ENCODE assay signal across 8 cellular contexts in genomic region chr12:57771873-57772428, GRCh38. TPM values are rescaled to one million over a fixed set of nuclear protein-coding genes. Genes with fewer than 3 reads are reported as not detected.
DNase-seq lines count a peak whose midpoint lies in the region; TF ChIP-seq lines count a peak whose summit lies in the region.

Gene METTL1 (minus strand): TSS chr12:57772105. CDS start chr12:57772083, 22 bp downstream.

- H3K79me1 ChIP-seq in H9 (ENCODE audit: insufficient read depth, low read depth, low read length, poor library complexity, severe bottlenecking): no peaks in the 10 kb centered on the region
- H3K79me1 ChIP-seq in neuronal stem cell (ENCODE audit: low read depth, low read length): no peaks in the 10 kb centered on the region

- peak within 1 kb of the TSS; percentile 98 for H3K14ac ChIP-seq in H9 (ENCODE audit: insufficient read depth, low read length)
- peak within 1 kb of the TSS; percentile 47 for H3K14ac ChIP-seq in neuronal stem cell (ENCODE audit: low read length)

- H3K56ac ChIP-seq in H9 (ENCODE audit: insufficient read length, low read depth, low read length): no peak within 1 kb of the TSS

- H2AFZ ChIP-seq in H9 (ENCODE audit: low read length) (peak within 1 kb of the TSS; percentile 72), neuronal stem cell (ENCODE audit: low read length) (peak within 1 kb of the TSS; percentile 98)

- H3K9me3 ChIP-seq in ES-I3 (ENCODE audit: control insufficient read depth, insufficient read depth, low read length) (no peaks in the 10 kb centered on the region), H9 (ENCODE audit: control insufficient read depth, low read depth, low read length) (no peaks in the 10 kb centered on the region), MG63 (no peaks in the 10 kb centered on the region), neuronal stem cell (replicated peaks in 1 of 2; ENCODE audit: control insufficient read depth in 2 of 2, insufficient read depth in 1 of 2, low read depth in 1 of 2, low read length in 2 of 2) (no peaks in the 10 kb centered on the region)

- peak within 1 kb of the TSS; percentile 56 for H3T11ph ChIP-seq in H9 (ENCODE audit: low read length)

- peak within 1 kb of the TSS; percentile 98 to 99 for H3K4me3 Mint-ChIP-seq in H9

- H3K9ac ChIP-seq in ES-I3 (ENCODE audit: low read depth, low read length) (peak within 1 kb of the TSS; percentile 96), H9 (ENCODE audit: extremely low read depth, insufficient read length, low read length) (peak within 1 kb of the TSS; percentile 94), neuronal stem cell (ENCODE audit: low read depth, low read length, poor library complexity) (peak within 1 kb of the TSS; percentile 89)

- no peak within 1 kb of the TSS for H2BK15ac ChIP-seq in H9 (ENCODE audit: low read depth, low read length)
- peak within 1 kb of the TSS; percentile 82 for H2BK15ac ChIP-seq in neuronal stem cell (ENCODE audit: low read length)

- no peak within 1 kb of the TSS for H2BK20ac ChIP-seq in H9 (ENCODE audit: low read depth, low read length, poor library complexity, severe bottlenecking)

- H2AK5ac ChIP-seq in H9 (ENCODE audit: insufficient read length, low read length) (no peak within 1 kb of the TSS), neuronal stem cell (ENCODE audit: low read depth, low read length) (no peak within 1 kb of the TSS)

- H3K4me2 ChIP-seq in H9 (ENCODE audit: insufficient read depth, insufficient read length, low read length): peak within 1 kb of the TSS; percentile 44
- H3K4me2 ChIP-seq in neuronal stem cell (ENCODE audit: insufficient read depth, low read length, poor library complexity, severe bottlenecking): peak within 1 kb of the TSS; percentile 97

- no peaks in the 10 kb centered on the region for H3K36me3 ChIP-seq in ES-I3 (ENCODE audit: insufficient read depth, low read length)
- H3K36me3 ChIP-seq in MG63: peaks cover 49% of the 10 kb centered on the region
- peaks cover 10 to 55% of the 10 kb centered on the region in 2 donors for H3K36me3 ChIP-seq in neuronal stem cell (replicated peaks in 1 of 2; ENCODE audit: control insufficient read depth in 2 of 2, insufficient read depth in 2 of 2, low read length in 2 of 2)

- H3K27ac ChIP-seq in H9 (ENCODE audit: insufficient read length, low read depth, low read length) (peak within 1 kb of the TSS; percentile 17), neuronal stem cell (replicated peaks; ENCODE audit: low read length) (peak within 1 kb of the TSS; percentile 78), substantia nigra (ENCODE audit: low read depth, low read length, poor library complexity, severe bottlenecking) (peak within 1 kb of the TSS; percentile 71)

- no peaks in the 10 kb centered on the region for H3K9me3 Mint-ChIP-seq in H9

- no peaks in the 10 kb centered on the region for H3K79me2 ChIP-seq in H9 (ENCODE audit: insufficient read depth, low read length)

- H3K4me3 ChIP-seq in MG63 (peak within 1 kb of the TSS; percentile 84), neuronal stem cell (ENCODE audit: low read length in 2 of 2) (peak within 1 kb of the TSS; percentile 89 to 97)

- H3K23me2 ChIP-seq in H9 (ENCODE audit: insufficient read length, low read depth, low read length, poor library complexity, severe bottlenecking): peaks cover 9% of the 10 kb centered on the region

- H3K23ac ChIP-seq in H9 (ENCODE audit: insufficient read length, low read depth, low read length) (no peak within 1 kb of the TSS), neuronal stem cell (ENCODE audit: low read depth, low read length, poor library complexity) (peak within 1 kb of the TSS; percentile 89)

- H2BK120ac ChIP-seq in H9 (ENCODE audit: low read depth, low read length, poor library complexity, severe bottlenecking) (no peak within 1 kb of the TSS), neuronal stem cell (ENCODE audit: low read depth, low read length) (peak within 1 kb of the TSS; percentile 55)

- no peak for TF ChIP-seq CTCF in H9 (conservative IDR thresholded peaks at IDR 0.05)

- H4K5ac ChIP-seq in H9 (ENCODE audit: insufficient read length, low read depth, low read length): no peak within 1 kb of the TSS

- H3K27me3 ChIP-seq in H9 (ENCODE audit: insufficient read depth, low read length) (no peaks in the 10 kb centered on the region; the same call in 1 of the 2 replicates), MG63 (peaks cover under 1% of the 10 kb centered on the region; the same call in 1 of the 2 replicates), neuronal stem cell (ENCODE audit: control insufficient read depth in 3 of 3, insufficient read depth in 3 of 3, low read depth in 1 of 3, low read length in 3 of 3) (peaks cover 0 to 9% (median 0%) of the 10 kb centered on the region in 3 experiments)

- no peaks in the 10 kb centered on the region for H4K20me1 ChIP-seq in H9 (ENCODE audit: control insufficient read depth, insufficient read depth, insufficient read length)

- no CpG with 5 or more reads among the region's 28 CpGs for WGBS in H9 (ENCODE audit: extremely low coverage, insufficient read length, low lambda C conversion rate)
- WGBS in neuronal stem cell (ENCODE audit: extremely low coverage in 2 of 2, insufficient read length in 2 of 2, insufficient replicate concordance in 1 of 2), 2 donors: no CpG with 5 or more reads among the region's 28 CpGs

- no peaks in the 10 kb centered on the region; the same call in 1 of the 2 replicates for H3K4me1 ChIP-seq in ES-I3 (ENCODE audit: insufficient read depth, low read length)
- peaks cover 3% of the 10 kb centered on the region; the same call in 1 of the 2 replicates for H3K4me1 ChIP-seq in H9 (ENCODE audit: insufficient read depth, low read length)
- peaks cover 4 to 14% of the 10 kb centered on the region in 2 donors for H3K4me1 ChIP-seq in neuronal stem cell (ENCODE audit: control insufficient read depth in 2 of 2, insufficient read depth in 1 of 2, low read depth in 1 of 2, low read length in 2 of 2)

- peaks cover 13 to 19% of the 10 kb centered on the region in 2 experiments for H3K4me1 Mint-ChIP-seq in H9

- no peak within 1 kb of the TSS for H2BK12ac ChIP-seq in H9 (ENCODE audit: insufficient read length, low read depth, low read length)
- no peak within 1 kb of the TSS for H2BK12ac ChIP-seq in neuronal stem cell (ENCODE audit: low read length)

- H3K18ac ChIP-seq in H9 (ENCODE audit: insufficient read length, low read depth, low read length) (peak within 1 kb of the TSS; percentile 97), neuronal stem cell (ENCODE audit: low read length) (peak within 1 kb of the TSS; percentile 96)

- no peak within 1 kb of the TSS for H2BK5ac ChIP-seq in H9 (ENCODE audit: insufficient read length, low read length)
- H2BK5ac ChIP-seq in neuronal stem cell (ENCODE audit: low read length): no peak within 1 kb of the TSS

- no peak within 1 kb of the TSS for H4K91ac ChIP-seq in H9 (ENCODE audit: insufficient read length, low read depth, low read length)
- peak within 1 kb of the TSS; percentile 56 for H4K91ac ChIP-seq in neuronal stem cell (ENCODE audit: low read depth, low read length, poor library complexity)

- peak; percentile 99 for DNase-seq in H9
- peak; percentile 97 for DNase-seq in MG63
- peak; percentile 97 for DNase-seq in SIG-M5 treated with dmso at 0.1 percent for 504 hours (lab: John Stamatoyannopoulos, UW; ENCODE audit: unreplicated experiment)
- DNase-seq in activated naive CD4-positive, alpha-beta T cell (lab: John Stamatoyannopoulos, UW): peak; percentile 72 to 82 (median 75)
- peak; percentile 96 for DNase-seq in foreskin melanocyte
- peak; percentile 96 for DNase-seq in neuronal stem cell (ENCODE audit: low spot score)
- peak; percentile 46 to 97 (median 92) for DNase-seq in substantia nigra (lab: John Stamatoyannopoulos, UW)

- no peak within 1 kb of the TSS for H3K4ac ChIP-seq in H9 (ENCODE audit: low read depth, low read length)
- H3K4ac ChIP-seq in neuronal stem cell (ENCODE audit: low read length): no peak within 1 kb of the TSS

- H4K8ac ChIP-seq in H9 (replicated peaks; ENCODE audit: insufficient read length, low read depth, low read length) (no peak within 1 kb of the TSS), neuronal stem cell (ENCODE audit: low read depth, low read length) (peak within 1 kb of the TSS; percentile 88)

- H3K27me3 Mint-ChIP-seq in H9 (ENCODE audit: low read depth): peaks cover 7% of the 10 kb centered on the region

- peak within 1 kb of the TSS; percentile 100 for H3K27ac Mint-ChIP-seq in H9

- peaks cover 20 to 42% (median 31%) of the 10 kb centered on the region in 3 experiments for H3K36me3 Mint-ChIP-seq in H9 (ENCODE audit: insufficient read depth in 1 of 3, low read depth in 3 of 3)

RNA-seq across cellular contexts. Expression of gene METTL1, which starts in this region (rescaled TPM):
- total RNA-seq in H9 (2021): 58.4 and 66.7 TPM in 2 replicates
- total RNA-seq in MG63 (2014; rRNA removed; shearing (Covaris generic); ENCODE audit: low replicate concordance): 10.0 and 33.6 TPM in 2 replicates
- 9.5 TPM for polyA plus RNA-seq in neuronal stem cell (2013, experiment 1 of 2)
- polyA plus RNA-seq in neuronal stem cell (2013, experiment 2 of 2): 10.2 TPM

Comparison
In these comparisons a context has a peak if more than half of its experiments do, and no peak if none do; other contexts are left out.
1. Peak in every context shown above with its lines: DNase-seq, H3K4me3 ChIP-seq and H3K27ac ChIP-seq.
2. H3K27ac ChIP-seq: peak in every context shown above with its lines; median percentile 78 in neuronal stem cell; 71 in substantia nigra; 17 in H9.